ENCODE assay signal across 16 cellular contexts in genomic region chr9:37787059-37787458, GRCh38. TPM values are rescaled to one million over a fixed set of nuclear protein-coding genes. Genes with fewer than 3 reads are reported as not detected.
A peak's percentile ranks its signal among the peaks of the same experiment; 100 is the strongest.
DNase-seq lines count a peak whose midpoint lies in the region; ATAC-seq, FAIRE-seq and TF ChIP-seq lines count a peak whose summit lies in the region.
"Had no signal": no experiment of that assay in that cellular context is flagged by ENCODE, and none has a peak within 500 bp of the region (broad histone marks: within the 10 kb centered on the region; RNA-seq: fewer than 3 reads in every experiment).

No MANE protein-coding gene starts in this region.

- peaks cover 30% of the 10 kb centered on the region for H3K79me2 ChIP-seq in HepG2 (ENCODE audit: insufficient read depth, low read length)

- H3K4me3 ChIP-seq in GM06990 (replicated peaks; ENCODE audit: low read depth, low read length) = no peak overlapping the region
- no peak overlapping the region for H3K4me3 ChIP-seq in lower lobe of right lung
- H3K4me3 ChIP-seq in Peyer's patch = no peak overlapping the region
- H3K4me3 ChIP-seq in HepG2 (replicated peaks in 1 of 3; ENCODE audit: insufficient read depth in 1 of 3, low read depth in 2 of 3, low read length in 3 of 3) = no peak overlapping the region
- H3K4me3 ChIP-seq: HAP-1 had no signal

- peaks cover 6% of the 10 kb centered on the region for H3K36me3 ChIP-seq in GM06990 (ENCODE audit: control insufficient read depth, insufficient read depth, low read length)
- peaks cover 15% of the 10 kb centered on the region for H3K36me3 ChIP-seq in lower lobe of right lung
- H3K36me3 ChIP-seq in Peyer's patch = peaks cover 0 to 13% (median 0%) of the 10 kb centered on the region in 3 donors
- peaks cover 2 to 13% of the 10 kb centered on the region in 2 experiments; a peak in 4 of 5 replicates for H3K36me3 ChIP-seq in HepG2 (replicated peaks in 1 of 2; ENCODE audit: control insufficient read depth in 1 of 2, insufficient read depth in 2 of 2, low read length in 2 of 2)

- peaks cover 20% of the 10 kb centered on the region for H3K4me1 ChIP-seq in lower lobe of right lung
- peaks cover 0 to 7% (median 0%) of the 10 kb centered on the region in 4 donors for H3K4me1 ChIP-seq in Peyer's patch
- peaks cover 37% of the 10 kb centered on the region for H3K4me1 ChIP-seq in HepG2 (ENCODE audit: insufficient read depth, low read length)

- H3K9me3 Mint-ChIP-seq in activated CD4-positive, alpha-beta T cell treated with anti-CD3 and anti-CD28 coated beads for 36 hours (ENCODE audit: low read depth) = no peaks in the 10 kb centered on the region
- H3K9me3 Mint-ChIP-seq in activated naive CD8-positive, alpha-beta T cell treated with anti-CD3 and anti-CD28 coated beads, Interleukin-2, amount 10 ng/mL, durations not matched to agents 7 days and 5 days = no peaks in the 10 kb centered on the region
- H3K9me3 Mint-ChIP-seq: IgD-negative memory B cell had no signal

- intact Hi-C loops in activated CD4-positive, alpha-beta T cell treated with anti-CD3 and anti-CD28 coated beads for 36 hours (cut with DNase I, micrococcal nuclease) = loop anchor here in 1 of 2 experiments (10.0 kb wide), 1 partner anchor 302 kb away; the partner anchor contains the start of gene POLR1E
- intact Hi-C loops in lower lobe of right lung (cut with DNase I) (no loop called here), HepG2 (cut with micrococcal nuclease; ENCODE audit: unreplicated experiment) (loop anchor here (5.0 to 10.0 kb wide), 2 partner anchors 115 to 302 kb away; partner anchors contain the start of genes POLR1E and SLC25A51)

- H3K9ac ChIP-seq in HepG2 (ENCODE audit: insufficient read depth, low read depth, low read length) = no peak overlapping the region

- H3K9me3 ChIP-seq in lower lobe of right lung = no peaks in the 10 kb centered on the region
- H3K9me3 ChIP-seq in Peyer's patch = no peaks in the 10 kb centered on the region
- H3K9me3 ChIP-seq in HepG2 (ENCODE audit: low read length) = no peaks in the 10 kb centered on the region
- H3K9me3 ChIP-seq: HAP-1 had no signal

- no TSS peak for BruUV-seq in HepG2 (replicated peaks; lab: Mats Ljungman, UMichigan)

- FAIRE-seq in HepG2 (lab: Jason Lieb, UNC) = no peak
- FAIRE-seq: RCC 7860 had no signal

- peak; percentile 18 for DNase-seq in activated CD4-positive, alpha-beta T cell treated with anti-CD3 and anti-CD28 coated beads for 36 hours
- DNase-seq in activated CD4-positive, alpha-beta T cell treated with anti-CD3 and anti-CD28 coated beads for 1 hour = no peak
- peak; percentile 16 for DNase-seq in GM06990 (ENCODE audit: extremely low read depth, insufficient read length)
- peak; percentile 41 for DNase-seq in activated naive CD8-positive, alpha-beta T cell treated with anti-CD3 and anti-CD28 coated beads, Interleukin-2, amount 10 ng/mL, durations not matched to agents 7 days and 5 days
- peak; percentile 50 for DNase-seq in lower lobe of right lung
- DNase-seq in Peyer's patch = no peak
- DNase-seq in activated effector memory CD4-positive, alpha-beta T cell treated with anti-CD3 and anti-CD28 coated beads, Interleukin-2, amount 50 U/mL, for 16 hours = no peak
- no peak for DNase-seq in HepG2 (ENCODE audit: low spot score)
- DNase-seq: CD8-positive, alpha-beta T cell; NCI-H1417 treated with DMSO at 0.1 percent for 48 hours; NCI-H2029; NCI-H510A treated with DMSO at 0.1 percent for 48 hours had no signal

- no peak overlapping the region for H3K4me2 ChIP-seq in HepG2 (ENCODE audit: low read depth, low read length)

- 96% methylated on average over 31 of the region's 45 CpGs for WGBS in HepG2 (ENCODE audit: low lambda C conversion rate)

- TF ChIP-seq RAD21 in HepG2 (CRISPR knock-in tag; IDR thresholded peaks at IDR 0.05) = no peak

- no peak for ATAC-seq in activated CD4-positive, alpha-beta T cell treated with anti-CD3 and anti-CD28 coated beads for 36 hours
- no peak for ATAC-seq in activated naive CD8-positive, alpha-beta T cell treated with anti-CD3 and anti-CD28 coated beads, Interleukin-2, amount 10 ng/mL, durations not matched to agents 7 days and 5 days (ENCODE audit: low read depth)
- ATAC-seq in lower lobe of right lung (no peak), HepG2 (no peak)
- ATAC-seq: CD8-positive, alpha-beta T cell had no signal

- H3K4me1 Mint-ChIP-seq in activated CD4-positive, alpha-beta T cell treated with anti-CD3 and anti-CD28 coated beads for 36 hours = peaks cover 21% of the 10 kb centered on the region
- H3K4me1 Mint-ChIP-seq in activated naive CD8-positive, alpha-beta T cell treated with anti-CD3 and anti-CD28 coated beads, Interleukin-2, amount 10 ng/mL, durations not matched to agents 7 days and 5 days = peaks cover 22% of the 10 kb centered on the region

- H3K27me3 ChIP-seq in GM06990 (replicated peaks; ENCODE audit: control insufficient read depth, insufficient read depth, low read length) = no peaks in the 10 kb centered on the region
- peaks cover 5% of the 10 kb centered on the region for H3K27me3 ChIP-seq in lower lobe of right lung (ENCODE audit: low read depth)
- H3K27me3 ChIP-seq in Peyer's patch = no peaks in the 10 kb centered on the region
- H3K27me3 ChIP-seq in HepG2 (ENCODE audit: control insufficient read depth in 1 of 2, insufficient read depth in 2 of 2, low read length in 2 of 2) = no peaks in the 10 kb centered on the region

- H3K36me3 Mint-ChIP-seq in activated CD4-positive, alpha-beta T cell treated with anti-CD3 and anti-CD28 coated beads for 36 hours (ENCODE audit: low read depth) = peaks cover 22% of the 10 kb centered on the region
- H3K36me3 Mint-ChIP-seq in activated naive CD8-positive, alpha-beta T cell treated with anti-CD3 and anti-CD28 coated beads, Interleukin-2, amount 10 ng/mL, durations not matched to agents 7 days and 5 days = peaks cover 21% of the 10 kb centered on the region

- no peak for TF ChIP-seq EP300 in HepG2 (IDR thresholded peaks at IDR 0.05; ENCODE audit: low read depth in 2 of 2, low read length in 2 of 2)
- no peak for TF ChIP-seq EP300 in HepG2 (CRISPR knock-in tag; IDR thresholded peaks at IDR 0.05; ENCODE audit: borderline replicate concordance)

- H4K20me1 ChIP-seq in HepG2 (ENCODE audit: insufficient read depth, low read length) = peaks cover 2% of the 10 kb centered on the region; the same call in 1 of the 2 replicates

- H2AFZ ChIP-seq in HepG2 (ENCODE audit: low read length) = no peak overlapping the region

- no peak for TF ChIP-seq CTCF in GM06990 (IDR thresholded peaks at IDR 0.05; ENCODE audit: insufficient read depth, low read length, poor library complexity, severe bottlenecking)
- TF ChIP-seq CTCF in lower lobe of right lung (IDR thresholded peaks at IDR 0.05) = no peak
- no peak for TF ChIP-seq CTCF in Peyer's patch (IDR thresholded peaks at IDR 0.05)
- TF ChIP-seq CTCF in HepG2 (CRISPR knock-in tag; IDR thresholded peaks at IDR 0.05) = no peak

- TF ChIP-seq POLR2A in Peyer's patch (IDR thresholded peaks at IDR 0.05) = no peak
- no peak for TF ChIP-seq POLR2A in HepG2 (IDR thresholded peaks at IDR 0.05; ENCODE audit: insufficient read depth in 1 of 2, low read depth in 2 of 2, low read length in 2 of 2)

- H3K27ac Mint-ChIP-seq in activated CD4-positive, alpha-beta T cell treated with anti-CD3 and anti-CD28 coated beads for 36 hours = no peak overlapping the region
- no peak overlapping the region for H3K27ac Mint-ChIP-seq in activated naive CD8-positive, alpha-beta T cell treated with anti-CD3 and anti-CD28 coated beads, Interleukin-2, amount 10 ng/mL, durations not matched to agents 7 days and 5 days
- H3K27ac Mint-ChIP-seq: CD8-positive, alpha-beta T cell had no signal

- no peaks in the 10 kb centered on the region for H3K27me3 Mint-ChIP-seq in activated CD4-positive, alpha-beta T cell treated with anti-CD3 and anti-CD28 coated beads for 36 hours
- no peaks in the 10 kb centered on the region for H3K27me3 Mint-ChIP-seq in activated naive CD8-positive, alpha-beta T cell treated with anti-CD3 and anti-CD28 coated beads, Interleukin-2, amount 10 ng/mL, durations not matched to agents 7 days and 5 days
- H3K27me3 Mint-ChIP-seq: IgD-negative memory B cell had no signal

- no peak overlapping the region for H3K4me3 Mint-ChIP-seq in activated CD4-positive, alpha-beta T cell treated with anti-CD3 and anti-CD28 coated beads for 36 hours
- H3K4me3 Mint-ChIP-seq in activated naive CD8-positive, alpha-beta T cell treated with anti-CD3 and anti-CD28 coated beads, Interleukin-2, amount 10 ng/mL, durations not matched to agents 7 days and 5 days = no peak overlapping the region
- H3K4me3 Mint-ChIP-seq: CD8-positive, alpha-beta T cell had no signal

- no peak overlapping the region for H3K27ac ChIP-seq in lower lobe of right lung
- no peak overlapping the region for H3K27ac ChIP-seq in Peyer's patch
- no peak overlapping the region for H3K27ac ChIP-seq in HepG2 (ENCODE audit: extremely low read length, insufficient read depth, low read length)
- H3K27ac ChIP-seq: 22Rv1 had no signal

- CTCF ChIA-PET in activated CD4-positive, alpha-beta T cell treated with anti-CD3 and anti-CD28 coated beads for 36 hours (lab: Charles Lee) = no interaction called here
- CTCF ChIA-PET in HepG2 (lab: Yijun Ruan, JAX; ENCODE audit: low intra/inter-chr PET ratio, low total read pairs) = no interaction called here

- POLR2A ChIA-PET in activated CD4-positive, alpha-beta T cell treated with anti-CD3 and anti-CD28 coated beads for 36 hours (lab: Charles Lee) = no interaction called here
- POLR2A ChIA-PET in activated naive CD8-positive, alpha-beta T cell treated with anti-CD3 and anti-CD28 coated beads, Interleukin-2, amount 10 ng/mL, durations not matched to agents 7 days and 5 days (lab: Charles Lee) = interaction anchor here (1.0 kb wide), 1 partner anchor 13 kb away, joined by 4 read pairs; the partner anchor contains the start of gene DCAF10
- POLR2A ChIA-PET in HepG2 (lab: Yijun Ruan, JAX) = no interaction called here

- in situ Hi-C loops in HepG2 (cut with HindIII; ENCODE audit: extremely low pct_ligation_motif_present, low pct_unique_long_range_greater_than_20kb) = no loop called here

RNA-seq across cellular contexts. Expression of gene EXOSC3, which starts 2.2 kb away (rescaled TPM):
- total RNA-seq in activated CD4-positive, alpha-beta T cell treated with anti-CD3 and anti-CD28 coated beads for 36 hours = 100 to 1,000 TPM in 1 of 2 experiments, 10 to 100 TPM in 1; 86.9 to 117 TPM
- total RNA-seq in activated naive CD8-positive, alpha-beta T cell treated with anti-CD3 and anti-CD28 coated beads, Interleukin-2, amount 10 ng/mL, durations not matched to agents 7 days and 5 days = 10 to 100 TPM; 67.8 to 72.1 TPM
- 34.6 TPM for total RNA-seq in lower lobe of right lung
- total RNA-seq in Peyer's patch = 10 to 100 TPM; 32.0 to 63.5 (median 44.7) TPM
- 68.7 and 98.1 TPM in 2 replicates for total RNA-seq in HepG2 (2016; rRNA removed; fragmentation: Illumina TruSeq; extraction: Trizol)
- total RNA-seq in HepG2 (2016; cell fraction: cytosol; rRNA removed; fragmentation: Illumina TruSeq; extraction: Trizol; ENCODE audit: low read depth) = 16.9 and 18.1 TPM in 2 replicates
- total RNA-seq in HepG2 (2016; cell fraction: insoluble cytoplasmic fraction; rRNA removed; fragmentation: Illumina TruSeq; extraction: Trizol) = 74.8 and 108 TPM in 2 replicates
- total RNA-seq in HepG2 (2016; cell fraction: membrane; rRNA removed; fragmentation: Illumina TruSeq; extraction: Trizol) = 26.9 and 30.0 TPM in 2 replicates
- total RNA-seq in HepG2 (2016; cell fraction: nucleus; rRNA removed; fragmentation: Illumina TruSeq; extraction: Trizol) = 36.8 and 38.1 TPM in 2 replicates
- 12.0 and 17.5 TPM in 2 replicates for polyA plus RNA-seq in HepG2 (2011; rRNA removed)
- 17.7 and 19.6 TPM in 2 replicates for polyA plus RNA-seq in HepG2 (2011; cell fraction: cytosol; rRNA removed)
- 19.9 and 35.1 TPM in 2 replicates for polyA plus RNA-seq in HepG2 (2011; cell fraction: nucleus; rRNA removed)
- 20.1 and 33.0 TPM in 2 replicates for polyA plus RNA-seq in HepG2 (2012)
- polyA plus RNA-seq in HepG2 (2016; cell fraction: cytosol; fragmentation: Illumina TruSeq; extraction: Trizol; ENCODE audit: low read depth) = 18.6 and 21.1 TPM in 2 replicates
- 115 and 129 TPM in 2 replicates for polyA plus RNA-seq in HepG2 (2016; cell fraction: insoluble cytoplasmic fraction; fragmentation: Illumina TruSeq; extraction: Trizol; ENCODE audit: low read depth)
- 21.5 and 24.3 TPM in 2 replicates for polyA plus RNA-seq in HepG2 (2016; cell fraction: membrane; fragmentation: Illumina TruSeq; extraction: Trizol; ENCODE audit: low read depth)
- polyA plus RNA-seq in HepG2 (2016; cell fraction: nucleus; fragmentation: Illumina TruSeq; extraction: Trizol; ENCODE audit: insufficient read depth, low read depth) = 42.9 and 51.0 TPM in 2 replicates
- polyA minus RNA-seq in HepG2 (2011; rRNA and poly(A)+ RNA removed; ENCODE audit: low replicate concordance) = 22.5 and 25.4 TPM in 2 replicates
- polyA minus RNA-seq in HepG2 (2011; cell fraction: cytosol; rRNA and poly(A)+ RNA removed) = 18.1 and 24.0 TPM in 2 replicates
- 78.7 and 105 TPM in 2 replicates for polyA minus RNA-seq in HepG2 (2011; cell fraction: nucleus; rRNA and poly(A)+ RNA removed)

RNA-seq across cellular contexts. Expression of gene DCAF10, which starts 13.5 kb away (rescaled TPM):
- total RNA-seq in activated CD4-positive, alpha-beta T cell treated with anti-CD3 and anti-CD28 coated beads for 36 hours = 10 to 100 TPM; 13.9 to 15.4 TPM
- total RNA-seq in activated naive CD8-positive, alpha-beta T cell treated with anti-CD3 and anti-CD28 coated beads, Interleukin-2, amount 10 ng/mL, durations not matched to agents 7 days and 5 days = 10 to 100 TPM; 19.5 to 19.8 TPM
- total RNA-seq in lower lobe of right lung (24.1 TPM), Peyer's patch (10 to 100 TPM; 23.4 to 84.2 (median 32.8) TPM), HepG2 (2016; rRNA removed; fragmentation: Illumina TruSeq; extraction: Trizol) (9.2 and 13.5 TPM in 2 replicates)
- total RNA-seq in HepG2 (2016; cell fraction: cytosol; rRNA removed; fragmentation: Illumina TruSeq; extraction: Trizol; ENCODE audit: low read depth) = 6.0 and 8.2 TPM in 2 replicates
- total RNA-seq in HepG2 (2016; cell fraction: insoluble cytoplasmic fraction; rRNA removed; fragmentation: Illumina TruSeq; extraction: Trizol) = 10.4 and 11.0 TPM in 2 replicates
- 16.1 and 19.8 TPM in 2 replicates for total RNA-seq in HepG2 (2016; cell fraction: membrane; rRNA removed; fragmentation: Illumina TruSeq; extraction: Trizol)
- 7.2 and 8.2 TPM in 2 replicates for total RNA-seq in HepG2 (2016; cell fraction: nucleus; rRNA removed; fragmentation: Illumina TruSeq; extraction: Trizol)
- 20.2 and 20.3 TPM in 2 replicates for polyA plus RNA-seq in HepG2 (2011; rRNA removed)
- 11.6 and 13.6 TPM in 2 replicates for polyA plus RNA-seq in HepG2 (2011; cell fraction: cytosol; rRNA removed)
- polyA plus RNA-seq in HepG2 (2011; cell fraction: nucleus; rRNA removed) = 6.9 and 9.9 TPM in 2 replicates
- polyA plus RNA-seq in HepG2 (2012) = 15.4 and 17.6 TPM in 2 replicates
- polyA plus RNA-seq in HepG2 (2016; cell fraction: cytosol; fragmentation: Illumina TruSeq; extraction: Trizol; ENCODE audit: low read depth) = 9.8 and 10.5 TPM in 2 replicates
- polyA plus RNA-seq in HepG2 (2016; cell fraction: insoluble cytoplasmic fraction; fragmentation: Illumina TruSeq; extraction: Trizol; ENCODE audit: low read depth) = 11.4 and 13.3 TPM in 2 replicates
- polyA plus RNA-seq in HepG2 (2016; cell fraction: membrane; fragmentation: Illumina TruSeq; extraction: Trizol; ENCODE audit: low read depth) = 15.7 and 16.5 TPM in 2 replicates
- 8.7 and 9.6 TPM in 2 replicates for polyA plus RNA-seq in HepG2 (2016; cell fraction: nucleus; fragmentation: Illumina TruSeq; extraction: Trizol; ENCODE audit: insufficient read depth, low read depth)
- polyA minus RNA-seq in HepG2 (2011; rRNA and poly(A)+ RNA removed; ENCODE audit: low replicate concordance) = 36.6 and 47.8 TPM in 2 replicates
- polyA minus RNA-seq in HepG2 (2011; cell fraction: cytosol; rRNA and poly(A)+ RNA removed) = 16.3 and 18.7 TPM in 2 replicates
- polyA minus RNA-seq in HepG2 (2011; cell fraction: nucleus; rRNA and poly(A)+ RNA removed) = 19.4 and 21.5 TPM in 2 replicates

RNA-seq across cellular contexts. Expression of gene TRMT10B, which starts 33.5 kb away (rescaled TPM):
- 10 to 100 TPM; 12.3 to 15.6 TPM for total RNA-seq in activated CD4-positive, alpha-beta T cell treated with anti-CD3 and anti-CD28 coated beads for 36 hours
- 10 to 100 TPM; 17.4 to 21.4 TPM for total RNA-seq in activated naive CD8-positive, alpha-beta T cell treated with anti-CD3 and anti-CD28 coated beads, Interleukin-2, amount 10 ng/mL, durations not matched to agents 7 days and 5 days
- 8.8 TPM for total RNA-seq in lower lobe of right lung
- 10 to 100 TPM in 3 of 4 donors, 1 to 10 TPM in 1; 3.3 to 33.0 (median 16.1) TPM for total RNA-seq in Peyer's patch
- total RNA-seq in HepG2 (2016; rRNA removed; fragmentation: Illumina TruSeq; extraction: Trizol) = 3.1 and 3.3 TPM in 2 replicates
- 3.1 and 3.5 TPM in 2 replicates for total RNA-seq in HepG2 (2016; cell fraction: cytosol; rRNA removed; fragmentation: Illumina TruSeq; extraction: Trizol; ENCODE audit: low read depth)
- total RNA-seq in HepG2 (2016; cell fraction: insoluble cytoplasmic fraction; rRNA removed; fragmentation: Illumina TruSeq; extraction: Trizol) = 2.8 and 2.9 TPM in 2 replicates
- total RNA-seq in HepG2 (2016; cell fraction: membrane; rRNA removed; fragmentation: Illumina TruSeq; extraction: Trizol) = 2.1 and 2.3 TPM in 2 replicates
- total RNA-seq in HepG2 (2016; cell fraction: nucleus; rRNA removed; fragmentation: Illumina TruSeq; extraction: Trizol) = 3.1 and 4.0 TPM in 2 replicates
- 3.9 TPM in 2 replicates for polyA plus RNA-seq in HepG2 (2011; rRNA removed)
- 1.6 and 2.4 TPM in 2 replicates for polyA plus RNA-seq in HepG2 (2011; cell fraction: cytosol; rRNA removed)
- polyA plus RNA-seq in HepG2 (2011; cell fraction: nucleus; rRNA removed) = 3.8 and 5.7 TPM in 2 replicates
- polyA plus RNA-seq in HepG2 (2012) = 3.7 and 4.8 TPM in 2 replicates
- polyA plus RNA-seq in HepG2 (2016; cell fraction: cytosol; fragmentation: Illumina TruSeq; extraction: Trizol; ENCODE audit: low read depth) = 1.0 and 1.2 TPM in 2 replicates
- polyA plus RNA-seq in HepG2 (2016; cell fraction: insoluble cytoplasmic fraction; fragmentation: Illumina TruSeq; extraction: Trizol; ENCODE audit: low read depth) = 4.5 TPM in 2 replicates
- 1.7 and 1.9 TPM in 2 replicates for polyA plus RNA-seq in HepG2 (2016; cell fraction: membrane; fragmentation: Illumina TruSeq; extraction: Trizol; ENCODE audit: low read depth)
- 7.2 and 8.2 TPM in 2 replicates for polyA plus RNA-seq in HepG2 (2016; cell fraction: nucleus; fragmentation: Illumina TruSeq; extraction: Trizol; ENCODE audit: insufficient read depth, low read depth)
- polyA minus RNA-seq in HepG2 (2011; rRNA and poly(A)+ RNA removed; ENCODE audit: low replicate concordance) = 2.0 and 3.6 TPM in 2 replicates
- 1.7 and 2.2 TPM in 2 replicates for polyA minus RNA-seq in HepG2 (2011; cell fraction: cytosol; rRNA and poly(A)+ RNA removed)
- polyA minus RNA-seq in HepG2 (2011; cell fraction: nucleus; rRNA and poly(A)+ RNA removed) = 7.2 and 10.3 TPM in 2 replicates

Comparison
In these comparisons a context has a peak if more than half of its experiments do, and no peak if none do; other contexts are left out.
1. DNase-seq: peak in activated CD4-positive, alpha-beta T cell treated with anti-CD3 and anti-CD28 coated beads for 36 hours (single experiment), GM06990 (single experiment), activated naive CD8-positive, alpha-beta T cell treated with anti-CD3 and anti-CD28 coated beads, Interleukin-2, amount 10 ng/mL, durations not matched to agents 7 days and 5 days (single experiment) and lower lobe of right lung (single experiment); none in activated CD4-positive, alpha-beta T cell treated with anti-CD3 and anti-CD28 coated beads for 1 hour (single experiment), Peyer's patch (0 of 3), activated effector memory CD4-positive, alpha-beta T cell treated with anti-CD3 and anti-CD28 coated beads, Interleukin-2, amount 50 U/mL, for 16 hours (single experiment) and HepG2 (single experiment).